14 cellular contexts compared by ENCODE assay signal in genomic region chr6:145034664-145035063, GRCh38.
"Had no signal": no experiment of that assay in that cellular context is flagged by ENCODE, and none has a peak within 500 bp of the region (broad histone marks: within the 10 kb centered on the region; RNA-seq: fewer than 3 reads in every experiment).

No MANE protein-coding gene starts in this region.

- FAIRE-seq: bronchial epithelial cell, endothelial cell of umbilical vein had no signal

- H3K4me1 ChIP-seq: prostate gland, suprapubic skin, upper lobe of left lung had no signal

- H3K27ac ChIP-seq: prostate gland, suprapubic skin, upper lobe of left lung had no signal

- H3K4me3 ChIP-seq: prostate gland, suprapubic skin, upper lobe of left lung had no signal

- DNase-seq: activated effector memory CD4-positive, alpha-beta T cell treated with Interleukin-2 at 50 U/mL for 16 hours; anterior cingulate cortex; glutamatergic neuron; immature natural killer cell; mesendoderm; nephron progenitor cell; stimulated activated CD4-positive, alpha-beta T cell treated with anti-CD3 and anti-CD28 coated beads, Interleukin-12 subunit alpha, Interleukin-12 subunit beta, amount 100 ng/mL, for 4 hours; stimulated activated naive CD8-positive, alpha-beta T cell treated with anti-CD3 and anti-CD28 coated beads, Interleukin-15, Interleukin-2, amounts not matched to agents 100 U/mL and 50 U/mL, for 24 hours; T-helper 2 cell; upper lobe of left lung had no signal

- H3K9me3 ChIP-seq: prostate gland, suprapubic skin, upper lobe of left lung had no signal

- H3K36me3 ChIP-seq: prostate gland, suprapubic skin, upper lobe of left lung had no signal

- H3K27me3 ChIP-seq: suprapubic skin, upper lobe of left lung had no signal
